In the genomic region with DNA sequence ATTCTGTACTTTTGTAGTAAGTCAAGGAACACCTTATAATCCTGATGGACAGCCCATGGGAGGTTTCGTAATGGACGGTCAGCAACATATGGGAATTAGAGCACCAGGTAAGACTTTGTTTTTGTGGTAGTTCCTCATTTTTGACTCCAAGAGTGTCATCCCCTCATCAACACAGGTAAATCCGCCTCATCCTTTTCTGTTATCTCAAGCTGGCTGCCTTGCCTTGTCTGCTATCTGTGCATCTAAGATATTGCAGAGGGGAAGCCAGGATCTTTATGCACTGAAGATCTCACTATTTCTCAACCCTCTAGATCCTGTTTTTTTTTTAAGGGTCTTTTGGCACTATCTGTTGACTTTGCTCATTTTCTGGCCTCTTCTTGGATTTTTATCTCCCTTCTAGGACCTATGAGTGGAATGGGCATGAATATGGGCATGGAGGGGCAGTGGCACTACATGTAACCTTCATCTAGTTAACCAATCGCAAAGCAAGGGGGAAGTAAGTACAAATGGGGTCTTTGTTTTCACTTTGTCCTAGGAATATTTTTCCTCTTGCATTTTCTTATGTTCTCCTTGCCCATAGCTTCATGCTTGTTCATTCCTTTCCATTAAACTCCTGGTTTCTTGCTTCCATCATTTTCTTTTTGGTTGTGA, we compare ENCODE assay signal across 1 cellular context.
TF ChIP-seq lines count a peak whose summit lies in the region.

No MANE protein-coding gene starts in this region.

TF ChIP-seq in HepG2, 621 proteins besides CTCF, POLR2A, EP300 and RAD21 (continued from another document):
- TF ChIP-seq ARID2 (CRISPR knock-in tag; IDR thresholded peaks at IDR 0.05; ENCODE audit: borderline replicate concordance) (no peak), ZNF333 (CRISPR knock-in tag; IDR thresholded peaks at IDR 0.05; ENCODE audit: borderline replicate concordance) (no peak), SP1 (IDR thresholded peaks at IDR 0.05) (no peak), SP1 (CRISPR knock-in tag; IDR thresholded peaks at IDR 0.05) (no peak), ZNF746 (CRISPR knock-in tag; IDR thresholded peaks at IDR 0.05) (no peak), ZNF841 (CRISPR knock-in tag; IDR thresholded peaks at IDR 0.05; ENCODE audit: borderline replicate concordance) (no peak), GTF2F1 (IDR thresholded peaks at IDR 0.05; ENCODE audit: low read length) (no peak), ZNF180 (CRISPR knock-in tag; IDR thresholded peaks at IDR 0.05; ENCODE audit: borderline replicate concordance, low read depth) (no peak), ISX (CRISPR knock-in tag; conservative IDR thresholded peaks at IDR 0.05) (no peak), EZH2 (conservative IDR thresholded peaks at IDR 0.05; ENCODE audit: low read depth, low read length) (no peak), PCBP1 (IDR thresholded peaks at IDR 0.05; ENCODE audit: borderline replicate concordance, low read depth, low read length) (no peak), ZNF629 (CRISPR knock-in tag; conservative IDR thresholded peaks at IDR 0.05) (no peak), POLR2AphosphoS2 (IDR thresholded peaks at IDR 0.05; ENCODE audit: low read depth, low read length) (no peak), MAF1 (CRISPR knock-in tag; IDR thresholded peaks at IDR 0.05; ENCODE audit: borderline replicate concordance) (no peak), RFXANK (CRISPR knock-in tag; IDR thresholded peaks at IDR 0.05) (no peak)
- TF ChIP-seq, protein P1, sequence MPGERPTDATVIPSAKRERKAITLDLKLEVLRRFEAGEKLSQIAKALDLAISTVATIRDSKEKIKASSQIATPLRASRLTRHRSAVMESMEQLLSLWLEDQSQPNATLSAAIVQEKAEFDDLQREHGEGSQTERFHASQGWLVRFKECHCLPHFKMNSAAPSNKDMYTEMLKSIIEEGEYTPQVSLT (CRISPR knock-in tag; IDR thresholded peaks at IDR 0.05; ENCODE audit: borderline replicate concordance, low read depth), result no peak
- TF ChIP-seq, protein P2, sequence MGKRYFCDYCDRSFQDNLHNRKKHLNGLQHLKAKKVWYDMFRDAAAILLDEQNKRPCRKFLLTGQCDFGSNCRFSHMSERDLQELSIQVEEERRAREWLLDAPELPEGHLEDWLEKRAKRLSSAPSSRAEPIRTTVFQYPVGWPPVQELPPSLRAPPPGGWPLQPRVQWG (CRISPR knock-in tag; IDR thresholded peaks at IDR 0.05; ENCODE audit: borderline replicate concordance, low read depth), result no peak
- TF ChIP-seq, protein P3, sequence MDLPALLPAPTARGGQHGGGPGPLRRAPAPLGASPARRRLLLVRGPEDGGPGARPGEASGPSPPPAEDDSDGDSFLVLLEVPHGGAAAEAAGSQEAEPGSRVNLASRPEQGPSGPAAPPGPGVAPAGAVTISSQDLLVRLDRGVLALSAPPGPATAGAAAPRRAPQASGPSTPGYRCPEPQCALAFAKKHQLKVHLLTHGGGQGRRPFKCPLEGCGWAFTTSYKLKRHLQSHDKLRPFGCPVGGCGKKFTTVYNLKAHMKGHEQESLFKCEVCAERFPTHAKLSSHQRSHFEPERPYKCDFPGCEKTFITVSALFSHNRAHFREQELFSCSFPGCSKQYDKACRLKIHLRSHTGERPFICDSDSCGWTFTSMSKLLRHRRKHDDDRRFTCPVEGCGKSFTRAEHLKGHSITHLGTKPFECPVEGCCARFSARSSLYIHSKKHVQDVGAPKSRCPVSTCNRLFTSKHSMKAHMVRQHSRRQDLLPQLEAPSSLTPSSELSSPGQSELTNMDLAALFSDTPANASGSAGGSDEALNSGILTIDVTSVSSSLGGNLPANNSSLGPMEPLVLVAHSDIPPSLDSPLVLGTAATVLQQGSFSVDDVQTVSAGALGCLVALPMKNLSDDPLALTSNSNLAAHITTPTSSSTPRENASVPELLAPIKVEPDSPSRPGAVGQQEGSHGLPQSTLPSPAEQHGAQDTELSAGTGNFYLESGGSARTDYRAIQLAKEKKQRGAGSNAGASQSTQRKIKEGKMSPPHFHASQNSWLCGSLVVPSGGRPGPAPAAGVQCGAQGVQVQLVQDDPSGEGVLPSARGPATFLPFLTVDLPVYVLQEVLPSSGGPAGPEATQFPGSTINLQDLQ (CRISPR knock-in tag; IDR thresholded peaks at IDR 0.05), result no peak
